21 cellular contexts compared by ENCODE assay signal in genomic region chr9:87642330-87643110, GRCh38.
A peak's percentile ranks its signal among the peaks of the same experiment; 100 is the strongest.
DNase-seq lines count a peak whose midpoint lies in the region; ATAC-seq, FAIRE-seq and TF ChIP-seq lines count a peak whose summit lies in the region.
"Had no signal": no experiment of that assay in that cellular context is flagged by ENCODE, and none has a peak within 500 bp of the region (broad histone marks: within the 10 kb centered on the region; RNA-seq: fewer than 3 reads in every experiment).

No MANE protein-coding gene starts in this region.

- peaks cover 13% of the 10 kb centered on the region for H3K27me3 Mint-ChIP-seq in activated naive CD4-positive, alpha-beta T cell treated with anti-CD3 and anti-CD28 coated beads, Interleukin-2, amount 10 ng/mL, durations not matched to agents 7 days and 5 days
- H3K27me3 Mint-ChIP-seq: activated naive CD8-positive, alpha-beta T cell treated with anti-CD3 and anti-CD28 coated beads for 36 hours had no signal

- no peak overlapping the region for H3K9ac ChIP-seq in parathyroid adenoma
- no peak overlapping the region for H3K9ac ChIP-seq in kidney (ENCODE audit: low read length in 2 of 2)
- H3K9ac ChIP-seq: BLaER1 had no signal

- ATAC-seq in gastroesophageal sphincter: no peak
- ATAC-seq: A549; stimulated activated naive CD8-positive, alpha-beta T cell treated with anti-CD3 and anti-CD28 coated beads, Interleukin-15, amount 100 ng/mL, for 72 hours had no signal

- WGBS in gastroesophageal sphincter (ENCODE audit: low coverage in 1 of 2), 2 donors: 45 to 64% methylated on average over 4 to 6 of the region's 6 CpGs

- H2AFZ ChIP-seq in OCI-LY7 (ENCODE audit: low read length) (no peak overlapping the region), parathyroid adenoma (no peak overlapping the region)

- BruUV-seq in A673 (replicated peaks; lab: Mats Ljungman, UMichigan) (no TSS peak), OCI-LY7 (replicated peaks; lab: Mats Ljungman, UMichigan) (no TSS peak)

- H3K27me3 ChIP-seq in A673 (replicated peaks; ENCODE audit: insufficient read depth, low read depth, low read length, poor library complexity) (no peaks in the 10 kb centered on the region), gastroesophageal sphincter (no peaks in the 10 kb centered on the region), parathyroid adenoma (ENCODE audit: control insufficient read depth, insufficient read depth, low read length) (no peaks in the 10 kb centered on the region)
- H3K27me3 ChIP-seq: BLaER1 had no signal

- intact Hi-C loops in A673 (cut with micrococcal nuclease; ENCODE audit: unreplicated experiment): no loop called here
- intact Hi-C loops in OCI-LY7 (cut with micrococcal nuclease; ENCODE audit: unreplicated experiment): loop anchor here (5.0 kb wide), 2 partner anchors 85 to 175 kb away; no protein-coding TSS in a partner anchor
- intact Hi-C loops in kidney (cut with DNase I): no loop called here

- H3K27ac Mint-ChIP-seq in activated naive CD4-positive, alpha-beta T cell treated with anti-CD3 and anti-CD28 coated beads, Interleukin-2, amount 10 ng/mL, durations not matched to agents 7 days and 5 days: no peak overlapping the region
- H3K27ac Mint-ChIP-seq: activated naive CD8-positive, alpha-beta T cell treated with anti-CD3 and anti-CD28 coated beads for 36 hours; activated T-helper 2 cell treated with anti-CD3 and anti-CD28 coated beads, Interferon-gamma antibody, Interleukin-2, Interleukin-4, amounts not matched to agents 10 μg/mL and 5 μg/mL and 100 μg/mL, durations not matched to agents 14 hours and 24 hours and 36 hours; stimulated activated naive CD8-positive, alpha-beta T cell treated with anti-CD3 and anti-CD28 coated beads, Interleukin-15, amount 100 ng/mL, for 72 hours had no signal

- H3K4me1 ChIP-seq in A673 (ENCODE audit: insufficient read depth, low read length, poor library complexity, severe bottlenecking) (peaks cover 44% of the 10 kb centered on the region), OCI-LY7 (ENCODE audit: insufficient read depth, low read length, poor library complexity, severe bottlenecking) (peaks cover 8% of the 10 kb centered on the region), gastroesophageal sphincter (peaks cover 18 to 73% (median 21%) of the 10 kb centered on the region in 3 donors), parathyroid adenoma (peaks cover 42% of the 10 kb centered on the region), kidney (ENCODE audit: control insufficient read depth in 1 of 2, insufficient read depth in 1 of 2, low read depth in 1 of 2, low read length in 2 of 2) (peaks cover 0 to 7% of the 10 kb centered on the region in 2 donors)
- H3K4me1 ChIP-seq: A549 had no signal

- CTCF ChIA-PET in A673 (lab: Charles Lee): no interaction called here
- CTCF ChIA-PET in OCI-LY7 (lab: Charles Lee; ENCODE audit: unreplicated experiment): no interaction called here
- CTCF ChIA-PET in activated naive CD4-positive, alpha-beta T cell treated with anti-CD3 and anti-CD28 coated beads, Interleukin-2, amount 10 ng/mL, durations not matched to agents 7 days and 5 days (lab: Charles Lee): no interaction called here

- peaks cover 5% of the 10 kb centered on the region for H3K4me1 Mint-ChIP-seq in activated naive CD4-positive, alpha-beta T cell treated with anti-CD3 and anti-CD28 coated beads, Interleukin-2, amount 10 ng/mL, durations not matched to agents 7 days and 5 days
- H3K4me1 Mint-ChIP-seq: activated naive CD8-positive, alpha-beta T cell treated with anti-CD3 and anti-CD28 coated beads for 36 hours; stimulated activated naive CD8-positive, alpha-beta T cell treated with anti-CD3 and anti-CD28 coated beads, Interleukin-15, amount 100 ng/mL, for 72 hours had no signal

- POLR2A ChIA-PET in A673 (lab: Charles Lee; ENCODE audit: low non-redundant PET): no interaction called here
- POLR2A ChIA-PET in OCI-LY7 (lab: Charles Lee): interaction anchor here (0.7 to 1.4 kb wide), 2 partner anchors 83 to 92 kb away, joined by 3 read pairs; no protein-coding TSS in a partner anchor

- H3K4me3 ChIP-seq in A673 (ENCODE audit: low read depth, low read length, poor library complexity, severe bottlenecking) (no peak overlapping the region), OCI-LY7 (ENCODE audit: low read depth, low read length, poor library complexity, severe bottlenecking) (no peak overlapping the region), gastroesophageal sphincter (no peak overlapping the region), parathyroid adenoma (ENCODE audit: low read depth, low read length) (no peak overlapping the region), kidney (ENCODE audit: low read length in 2 of 2) (no peak overlapping the region)
- H3K4me3 ChIP-seq: A549, BLaER1 had no signal

- peak overlapping the region; percentile 53 for H3K27ac ChIP-seq in A673 (ENCODE audit: low read depth, low read length, poor library complexity, severe bottlenecking)
- H3K27ac ChIP-seq in OCI-LY7 (ENCODE audit: low read depth, low read length, poor library complexity, severe bottlenecking): no peak overlapping the region
- H3K27ac ChIP-seq in gastroesophageal sphincter: peak overlapping the region; percentile 27 to 68 (median 48)
- H3K27ac ChIP-seq in parathyroid adenoma: peak overlapping the region; percentile 58
- H3K27ac ChIP-seq in kidney (ENCODE audit: low read depth in 2 of 2, low read length in 2 of 2): no peak overlapping the region
- H3K27ac ChIP-seq: A549, BLaER1 had no signal

- TF ChIP-seq POLR2A in gastroesophageal sphincter (IDR thresholded peaks at IDR 0.05): no peak

- FAIRE-seq in kidney (lab: Jason Lieb, UNC) (no peak), HTR-8/SVneo (lab: Jason Lieb, UNC) (no peak)
- FAIRE-seq: A549, astrocyte had no signal

- TF ChIP-seq CTCF in A673 (conservative IDR thresholded peaks at IDR 0.05; ENCODE audit: low read depth, low read length) (no peak), OCI-LY7 (conservative IDR thresholded peaks at IDR 0.05; ENCODE audit: low read length) (0 out of 2 replicates have a peak, but pooled peaks have one; percentile 12), gastroesophageal sphincter (IDR thresholded peaks at IDR 0.05) (no peak), parathyroid adenoma (IDR thresholded peaks at IDR 0.05) (no peak), kidney (IDR thresholded peaks at IDR 0.05; ENCODE audit: borderline replicate concordance, extremely low read depth, insufficient read depth) (no peak)

- no peaks in the 10 kb centered on the region for H3K9me3 Mint-ChIP-seq in activated naive CD4-positive, alpha-beta T cell treated with anti-CD3 and anti-CD28 coated beads, Interleukin-2, amount 10 ng/mL, durations not matched to agents 7 days and 5 days
- H3K9me3 Mint-ChIP-seq: activated naive CD8-positive, alpha-beta T cell treated with anti-CD3 and anti-CD28 coated beads for 36 hours; activated T-helper 2 cell treated with anti-CD3 and anti-CD28 coated beads, Interferon-gamma antibody, Interleukin-2, Interleukin-4, amounts not matched to agents 10 μg/mL and 5 μg/mL and 100 μg/mL, durations not matched to agents 14 hours and 24 hours and 36 hours; neural crest cell; stimulated activated naive CD8-positive, alpha-beta T cell treated with anti-CD3 and anti-CD28 coated beads, Interleukin-15, amount 100 ng/mL, for 72 hours had no signal

- H3K9me2 ChIP-seq in OCI-LY7 (ENCODE audit: insufficient read depth, low read length): no peaks in the 10 kb centered on the region

- H3K36me3 ChIP-seq in A673 (ENCODE audit: insufficient read depth, low read length, poor library complexity, severe bottlenecking): peaks cover 100% of the 10 kb centered on the region
- no peaks in the 10 kb centered on the region for H3K36me3 ChIP-seq in OCI-LY7 (ENCODE audit: insufficient read depth, low read length)
- H3K36me3 ChIP-seq in gastroesophageal sphincter: peaks cover 0 to 41% of the 10 kb centered on the region in 2 donors
- no peaks in the 10 kb centered on the region for H3K36me3 ChIP-seq in parathyroid adenoma (ENCODE audit: control insufficient read depth, insufficient read depth, low read length)
- H3K36me3 ChIP-seq in kidney (ENCODE audit: control insufficient read depth in 1 of 2, insufficient read depth in 2 of 2, low read length in 2 of 2): peaks cover 4 to 36% of the 10 kb centered on the region in 2 donors
- H3K36me3 ChIP-seq: BLaER1 had no signal

- H3K79me2 ChIP-seq in OCI-LY7 (ENCODE audit: insufficient read depth, low read depth, low read length) (no peaks in the 10 kb centered on the region), parathyroid adenoma (no peaks in the 10 kb centered on the region)

- no peak overlapping the region for H3K4me2 ChIP-seq in OCI-LY7 (ENCODE audit: low read length)
- H3K4me2 ChIP-seq in parathyroid adenoma (ENCODE audit: low read length): peak overlapping the region; percentile 8
- H3K4me2 ChIP-seq: A549, BLaER1 had no signal

- DNase-seq in A673 (ENCODE audit: low spot score): no peak
- peak; percentile 20 for DNase-seq in OCI-LY7 (ENCODE audit: low spot score)
- no peak for DNase-seq in kidney
- no peak for DNase-seq in activated naive CD4-positive, alpha-beta T cell treated with anti-CD3 and anti-CD28 coated beads, Interleukin-2, amount 10 ng/mL, durations not matched to agents 7 days and 5 days
- no peak for DNase-seq in iPS-NIHi11 (ENCODE audit: low spot score)
- DNase-seq in HTR-8/SVneo (ENCODE audit: insufficient read length, low spot score): no peak
- DNase-seq: activated naive CD8-positive, alpha-beta T cell treated with anti-CD3 and anti-CD28 coated beads for 36 hours; DMS79 treated with DMSO at 0.1 percent for 48 hours; NCI-H1436; NCI-H446; posterior cingulate gyrus; stimulated activated naive CD8-positive, alpha-beta T cell treated with anti-CD3 and anti-CD28 coated beads, Interleukin-15, amount 100 ng/mL, for 72 hours; T1000; trophoblast cell had no signal

- no peaks in the 10 kb centered on the region for H3K36me3 Mint-ChIP-seq in activated naive CD4-positive, alpha-beta T cell treated with anti-CD3 and anti-CD28 coated beads, Interleukin-2, amount 10 ng/mL, durations not matched to agents 7 days and 5 days
- H3K36me3 Mint-ChIP-seq: activated naive CD8-positive, alpha-beta T cell treated with anti-CD3 and anti-CD28 coated beads for 36 hours had no signal

- no peak overlapping the region for H3K4me3 Mint-ChIP-seq in activated naive CD4-positive, alpha-beta T cell treated with anti-CD3 and anti-CD28 coated beads, Interleukin-2, amount 10 ng/mL, durations not matched to agents 7 days and 5 days
- H3K4me3 Mint-ChIP-seq: activated naive CD8-positive, alpha-beta T cell treated with anti-CD3 and anti-CD28 coated beads for 36 hours; neural crest cell; stimulated activated naive CD8-positive, alpha-beta T cell treated with anti-CD3 and anti-CD28 coated beads, Interleukin-15, amount 100 ng/mL, for 72 hours had no signal

- H4K20me1 ChIP-seq in OCI-LY7 (ENCODE audit: insufficient read depth, low read length): no peaks in the 10 kb centered on the region
- H4K20me1 ChIP-seq: BLaER1 had no signal

- TF ChIP-seq EP300 in gastroesophageal sphincter (IDR thresholded peaks at IDR 0.05): no peak

- no peaks in the 10 kb centered on the region for H3K9me3 ChIP-seq in A673 (ENCODE audit: low read depth, low read length, poor library complexity, severe bottlenecking)
- H3K9me3 ChIP-seq in OCI-LY7 (ENCODE audit: low read length): no peaks in the 10 kb centered on the region
- no peaks in the 10 kb centered on the region for H3K9me3 ChIP-seq in gastroesophageal sphincter
- no peaks in the 10 kb centered on the region for H3K9me3 ChIP-seq in parathyroid adenoma (ENCODE audit: control insufficient read depth, low read length)
- no peaks in the 10 kb centered on the region for H3K9me3 ChIP-seq in kidney (ENCODE audit: control insufficient read depth in 1 of 2, low read length in 2 of 2)
- H3K9me3 ChIP-seq: A549, BLaER1 had no signal

Comparison
In these comparisons a context has a peak if more than half of its experiments do, and no peak if none do; other contexts are left out.
1. H3K27ac ChIP-seq: peak in A673 (single experiment), gastroesophageal sphincter (4 of 4) and parathyroid adenoma (single experiment); none in OCI-LY7 (single experiment) and kidney (0 of 2).